Comparison of ENCODE assay signal across 1 cellular context in genomic region chr1:38527373-38527966, GRCh38.
TF ChIP-seq lines count a peak whose summit lies in the region.

No MANE protein-coding gene starts in this region.

TF ChIP-seq in GM23338, 12 proteins besides CTCF, POLR2A, EP300 and RAD21 (continued from another document):
- TF ChIP-seq ETS1 (IDR thresholded peaks at IDR 0.05), result no peak
